In the genomic region with DNA sequence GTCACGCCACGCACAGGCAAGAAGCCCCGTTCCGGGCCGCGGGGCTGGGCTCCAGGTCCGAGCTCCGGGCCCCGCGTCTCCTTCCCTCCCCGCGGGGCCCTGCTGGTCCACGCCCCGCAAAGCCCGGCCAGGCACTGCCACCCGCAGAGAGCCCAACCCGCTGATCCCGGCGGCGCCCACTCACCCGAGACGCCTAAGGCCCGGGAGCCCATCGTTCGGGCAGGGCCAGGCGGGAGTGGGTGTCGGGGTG, we compare ENCODE assay signal across 1 cellular context.
TF ChIP-seq lines count a peak whose summit lies in the region.

No MANE protein-coding gene starts in this region.

TF ChIP-seq in SK-N-SH, 30 proteins besides CTCF, POLR2A, EP300 and RAD21 (continued from another document):
- TF ChIP-seq, protein P1, sequence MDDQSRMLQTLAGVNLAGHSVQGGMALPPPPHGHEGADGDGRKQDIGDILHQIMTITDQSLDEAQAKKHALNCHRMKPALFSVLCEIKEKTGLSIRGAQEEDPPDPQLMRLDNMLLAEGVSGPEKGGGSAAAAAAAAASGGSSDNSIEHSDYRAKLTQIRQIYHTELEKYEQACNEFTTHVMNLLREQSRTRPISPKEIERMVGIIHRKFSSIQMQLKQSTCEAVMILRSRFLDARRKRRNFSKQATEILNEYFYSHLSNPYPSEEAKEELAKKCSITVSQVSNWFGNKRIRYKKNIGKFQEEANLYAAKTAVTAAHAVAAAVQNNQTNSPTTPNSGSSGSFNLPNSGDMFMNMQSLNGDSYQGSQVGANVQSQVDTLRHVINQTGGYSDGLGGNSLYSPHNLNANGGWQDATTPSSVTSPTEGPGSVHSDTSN (IDR thresholded peaks at IDR 0.05) = no peak
- TF ChIP-seq NRF1 (IDR thresholded peaks at IDR 0.05; ENCODE audit: low read depth, low read length) (no peak), FOXM1 (IDR thresholded peaks at IDR 0.05; ENCODE audit: low read depth) (no peak), FOXJ3 (CRISPR knock-in tag; IDR thresholded peaks at IDR 0.05) (no peak), EZH2phosphoT487 (IDR thresholded peaks at IDR 0.05; ENCODE audit: borderline replicate concordance, low read depth) (no peak), TCF12 (IDR thresholded peaks at IDR 0.05) (no peak), FOSL2 (IDR thresholded peaks at IDR 0.05; ENCODE audit: borderline replicate concordance, low read depth) (no peak), RXRA (IDR thresholded peaks at IDR 0.05; ENCODE audit: borderline replicate concordance, low read depth) (no peak), RFX5 (IDR thresholded peaks at IDR 0.05; ENCODE audit: low read length) (no peak), GATA2 (CRISPR knock-in tag; IDR thresholded peaks at IDR 0.05) (no peak)
- TF ChIP-seq, protein P2, sequence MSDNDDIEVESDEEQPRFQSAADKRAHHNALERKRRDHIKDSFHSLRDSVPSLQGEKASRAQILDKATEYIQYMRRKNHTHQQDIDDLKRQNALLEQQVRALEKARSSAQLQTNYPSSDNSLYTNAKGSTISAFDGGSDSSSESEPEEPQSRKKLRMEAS (IDR thresholded peaks at IDR 0.05; ENCODE audit: low read depth) = no peak
- TF ChIP-seq, protein P3, sequence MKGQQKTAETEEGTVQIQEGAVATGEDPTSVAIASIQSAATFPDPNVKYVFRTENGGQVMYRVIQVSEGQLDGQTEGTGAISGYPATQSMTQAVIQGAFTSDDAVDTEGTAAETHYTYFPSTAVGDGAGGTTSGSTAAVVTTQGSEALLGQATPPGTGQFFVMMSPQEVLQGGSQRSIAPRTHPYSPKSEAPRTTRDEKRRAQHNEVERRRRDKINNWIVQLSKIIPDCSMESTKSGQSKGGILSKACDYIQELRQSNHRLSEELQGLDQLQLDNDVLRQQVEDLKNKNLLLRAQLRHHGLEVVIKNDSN (IDR thresholded peaks at IDR 0.05; ENCODE audit: borderline replicate concordance, low read depth) = no peak
- TF ChIP-seq, protein P4, sequence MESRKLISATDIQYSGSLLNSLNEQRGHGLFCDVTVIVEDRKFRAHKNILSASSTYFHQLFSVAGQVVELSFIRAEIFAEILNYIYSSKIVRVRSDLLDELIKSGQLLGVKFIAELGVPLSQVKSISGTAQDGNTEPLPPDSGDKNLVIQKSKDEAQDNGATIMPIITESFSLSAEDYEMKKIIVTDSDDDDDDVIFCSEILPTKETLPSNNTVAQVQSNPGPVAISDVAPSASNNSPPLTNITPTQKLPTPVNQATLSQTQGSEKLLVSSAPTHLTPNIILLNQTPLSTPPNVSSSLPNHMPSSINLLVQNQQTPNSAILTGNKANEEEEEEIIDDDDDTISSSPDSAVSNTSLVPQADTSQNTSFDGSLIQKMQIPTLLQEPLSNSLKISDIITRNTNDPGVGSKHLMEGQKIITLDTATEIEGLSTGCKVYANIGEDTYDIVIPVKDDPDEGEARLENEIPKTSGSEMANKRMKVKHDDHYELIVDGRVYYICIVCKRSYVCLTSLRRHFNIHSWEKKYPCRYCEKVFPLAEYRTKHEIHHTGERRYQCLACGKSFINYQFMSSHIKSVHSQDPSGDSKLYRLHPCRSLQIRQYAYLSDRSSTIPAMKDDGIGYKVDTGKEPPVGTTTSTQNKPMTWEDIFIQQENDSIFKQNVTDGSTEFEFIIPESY (IDR thresholded peaks at IDR 0.05; ENCODE audit: borderline replicate concordance, low read depth) = no peak
- TF ChIP-seq, protein P5, sequence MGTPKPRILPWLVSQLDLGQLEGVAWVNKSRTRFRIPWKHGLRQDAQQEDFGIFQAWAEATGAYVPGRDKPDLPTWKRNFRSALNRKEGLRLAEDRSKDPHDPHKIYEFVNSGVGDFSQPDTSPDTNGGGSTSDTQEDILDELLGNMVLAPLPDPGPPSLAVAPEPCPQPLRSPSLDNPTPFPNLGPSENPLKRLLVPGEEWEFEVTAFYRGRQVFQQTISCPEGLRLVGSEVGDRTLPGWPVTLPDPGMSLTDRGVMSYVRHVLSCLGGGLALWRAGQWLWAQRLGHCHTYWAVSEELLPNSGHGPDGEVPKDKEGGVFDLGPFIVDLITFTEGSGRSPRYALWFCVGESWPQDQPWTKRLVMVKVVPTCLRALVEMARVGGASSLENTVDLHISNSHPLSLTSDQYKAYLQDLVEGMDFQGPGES (IDR thresholded peaks at IDR 0.05; ENCODE audit: low read depth, low read length) = no peak
- TF ChIP-seq, protein P6, sequence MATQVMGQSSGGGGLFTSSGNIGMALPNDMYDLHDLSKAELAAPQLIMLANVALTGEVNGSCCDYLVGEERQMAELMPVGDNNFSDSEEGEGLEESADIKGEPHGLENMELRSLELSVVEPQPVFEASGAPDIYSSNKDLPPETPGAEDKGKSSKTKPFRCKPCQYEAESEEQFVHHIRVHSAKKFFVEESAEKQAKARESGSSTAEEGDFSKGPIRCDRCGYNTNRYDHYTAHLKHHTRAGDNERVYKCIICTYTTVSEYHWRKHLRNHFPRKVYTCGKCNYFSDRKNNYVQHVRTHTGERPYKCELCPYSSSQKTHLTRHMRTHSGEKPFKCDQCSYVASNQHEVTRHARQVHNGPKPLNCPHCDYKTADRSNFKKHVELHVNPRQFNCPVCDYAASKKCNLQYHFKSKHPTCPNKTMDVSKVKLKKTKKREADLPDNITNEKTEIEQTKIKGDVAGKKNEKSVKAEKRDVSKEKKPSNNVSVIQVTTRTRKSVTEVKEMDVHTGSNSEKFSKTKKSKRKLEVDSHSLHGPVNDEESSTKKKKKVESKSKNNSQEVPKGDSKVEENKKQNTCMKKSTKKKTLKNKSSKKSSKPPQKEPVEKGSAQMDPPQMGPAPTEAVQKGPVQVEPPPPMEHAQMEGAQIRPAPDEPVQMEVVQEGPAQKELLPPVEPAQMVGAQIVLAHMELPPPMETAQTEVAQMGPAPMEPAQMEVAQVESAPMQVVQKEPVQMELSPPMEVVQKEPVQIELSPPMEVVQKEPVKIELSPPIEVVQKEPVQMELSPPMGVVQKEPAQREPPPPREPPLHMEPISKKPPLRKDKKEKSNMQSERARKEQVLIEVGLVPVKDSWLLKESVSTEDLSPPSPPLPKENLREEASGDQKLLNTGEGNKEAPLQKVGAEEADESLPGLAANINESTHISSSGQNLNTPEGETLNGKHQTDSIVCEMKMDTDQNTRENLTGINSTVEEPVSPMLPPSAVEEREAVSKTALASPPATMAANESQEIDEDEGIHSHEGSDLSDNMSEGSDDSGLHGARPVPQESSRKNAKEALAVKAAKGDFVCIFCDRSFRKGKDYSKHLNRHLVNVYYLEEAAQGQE (IDR thresholded peaks at IDR 0.05; ENCODE audit: low read depth, low read length) = no peak
